26 cellular contexts compared by ENCODE assay signal in the genomic region with DNA sequence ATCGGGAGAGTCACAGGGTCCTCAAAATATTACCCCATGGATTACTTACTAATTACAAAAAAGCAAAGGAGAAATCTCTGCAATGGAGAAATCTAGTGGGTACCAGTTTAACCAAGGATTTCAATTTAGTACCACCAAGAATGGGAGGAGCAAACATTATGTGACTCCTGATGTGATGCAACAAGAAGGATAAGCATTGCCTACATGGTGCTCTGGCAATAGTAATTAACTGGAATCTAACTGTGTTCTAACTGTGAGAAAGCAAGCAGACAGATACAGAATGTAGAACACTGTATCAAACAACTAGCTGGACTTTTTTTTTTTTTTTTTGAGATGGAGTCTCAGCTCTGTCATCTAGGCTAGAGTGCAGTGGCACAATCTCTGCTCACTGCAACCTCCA.
"Had no signal": no experiment of that assay in that cellular context is flagged by ENCODE, and none has a peak within 500 bp of the region (broad histone marks: within the 10 kb centered on the region; RNA-seq: fewer than 3 reads in every experiment).

No MANE protein-coding gene starts in this region.

- H3K36me3 Mint-ChIP-seq: stimulated activated naive B cell treated with anti-CD40 and anti-IgM and Interleukin-4, amounts not matched to agents 10 μg/mL and 1 μg/mL and 100 μg/mL, for 72 hours had no signal

- H3K4me3 Mint-ChIP-seq: mesothelial cell of epicardium; naive B cell; natural killer cell treated with Interleukin-12 subunit alpha and Interleukin-12 subunit beta and Interleukin-15 and Interleukin-18, amount 100 ng/mL, for 72 hours; stimulated activated naive B cell treated with anti-CD40 and anti-IgM and Interleukin-4, amounts not matched to agents 10 μg/mL and 1 μg/mL and 100 μg/mL, for 72 hours had no signal

- H3K9me3 ChIP-seq: ovary, stomach, testis, thyroid gland, transverse colon, upper lobe of left lung, vagina had no signal

- H3K36me3 ChIP-seq: ovary, stomach, thyroid gland, transverse colon, upper lobe of left lung, vagina had no signal

- H3K27ac ChIP-seq: hepatocyte, ovary, skin epidermis, stomach, testis, thyroid gland, transverse colon, upper lobe of left lung, vagina had no signal

- ATAC-seq: left cardiac atrium; left lobe of liver; natural killer cell treated with Interleukin-12 subunit alpha and Interleukin-12 subunit beta and Interleukin-15 and Interleukin-18, amount 100 ng/mL, for 72 hours; right cardiac atrium; sciatic nerve; stimulated activated naive B cell treated with anti-CD40 and anti-IgM and Interleukin-4, amounts not matched to agents 10 μg/mL and 1 μg/mL and 100 μg/mL, for 72 hours; stimulated activated naive CD8-positive, alpha-beta T cell treated with anti-CD3 and anti-CD28 coated beads, Interleukin-15, Interleukin-2, amounts not matched to agents 100 U/mL and 50 U/mL, for 24 hours had no signal

- H3K4me3 ChIP-seq: hepatocyte, lung, ovary, skin epidermis, stomach, testis, thyroid gland, transverse colon, upper lobe of left lung, vagina had no signal

- H3K27ac Mint-ChIP-seq: mesothelial cell of epicardium; naive B cell; progenitor cell of endocrine pancreas; stimulated activated naive B cell treated with anti-CD40 and anti-IgM and Interleukin-4, amounts not matched to agents 10 μg/mL and 1 μg/mL and 100 μg/mL, for 72 hours had no signal

- H3K27me3 ChIP-seq: hepatocyte, ovary, stomach, testis, thyroid gland, transverse colon, upper lobe of left lung, vagina had no signal

- H3K27me3 Mint-ChIP-seq: naive B cell; natural killer cell treated with Interleukin-12 subunit alpha and Interleukin-12 subunit beta and Interleukin-15 and Interleukin-18, amount 100 ng/mL, for 72 hours; progenitor cell of endocrine pancreas had no signal

- H3K4me1 Mint-ChIP-seq: naive B cell; stimulated activated naive B cell treated with anti-CD40 and anti-IgM and Interleukin-4, amounts not matched to agents 10 μg/mL and 1 μg/mL and 100 μg/mL, for 72 hours had no signal

- H3K9me3 Mint-ChIP-seq: natural killer cell treated with Interleukin-12 subunit alpha and Interleukin-12 subunit beta and Interleukin-15 and Interleukin-18, amount 100 ng/mL, for 72 hours had no signal

- H3K4me1 ChIP-seq: thyroid gland had no signal

- DNase-seq: kidney glomerular epithelial cell; left cardiac atrium; mesendoderm; naive B cell; ovary; right cardiac atrium; stimulated activated CD4-positive, alpha-beta T cell treated with anti-CD3 and anti-CD28 coated beads, Interleukin-12 subunit alpha, Interleukin-12 subunit beta, amount 100 ng/mL, for 4 hours; stimulated activated CD4-positive, alpha-beta T cell treated with anti-CD3 and anti-CD28 coated beads, Interleukin-15, amount 100 ng/mL, for 24 hours; stimulated activated CD4-positive, alpha-beta T cell treated with anti-CD3 and anti-CD28 coated beads, Interleukin-2, amount 100 ng/mL, for 24 hours; stimulated activated CD4-positive, alpha-beta T cell treated with anti-CD3 and anti-CD28 coated beads, Interleukin-4, amount 100 ng/mL, for 1 hour; stimulated activated naive B cell treated with anti-CD40 and anti-IgM and Interleukin-4, amounts not matched to agents 10 μg/mL and 1 μg/mL and 100 μg/mL, for 72 hours; stimulated activated naive CD8-positive, alpha-beta T cell treated with anti-CD3 and anti-CD28 coated beads, Interleukin-15, Interleukin-2, amounts not matched to agents 100 U/mL and 50 U/mL, for 24 hours; stomach; testis; thyroid gland; transverse colon; upper lobe of left lung had no signal
